20 cellular contexts compared by ENCODE assay signal in the genomic region with DNA sequence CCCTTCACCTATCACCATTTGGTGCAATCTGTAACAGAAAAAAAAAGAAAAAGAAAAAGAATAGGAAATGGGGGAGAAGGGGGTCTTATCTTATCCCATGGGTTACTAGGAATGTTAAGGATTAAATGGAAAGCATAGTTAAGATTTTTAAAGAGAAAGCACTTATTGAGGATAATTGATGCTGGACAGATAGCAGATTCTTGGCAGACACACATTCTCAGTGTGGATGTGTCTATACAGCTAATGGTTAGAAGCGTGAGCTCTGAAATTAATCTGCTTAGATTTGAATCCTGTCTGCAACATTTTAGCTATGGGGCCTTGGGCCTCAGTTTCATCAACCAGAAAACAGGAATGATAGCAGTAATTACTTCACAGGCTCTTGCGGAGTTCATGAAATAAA.
DNase-seq lines count a peak whose midpoint lies in the region; ATAC-seq and TF ChIP-seq lines count a peak whose summit lies in the region.
"Had no signal": no experiment of that assay in that cellular context is flagged by ENCODE, and none has a peak within 500 bp of the region (broad histone marks: within the 10 kb centered on the region; RNA-seq: fewer than 3 reads in every experiment).

No MANE protein-coding gene starts in this region.

- no peak for DNase-seq in activated naive CD4-positive, alpha-beta T cell treated with anti-CD3 and anti-CD28 coated beads, Interleukin-2, amount 10 ng/mL, durations not matched to agents 7 days and 5 days
- DNase-seq in activated naive CD4-positive, alpha-beta T cell treated with anti-CD3 and anti-CD28 coated beads, Interleukin-2, amount 50 U/mL, for 72 hours (ENCODE audit: low spot score in 2 of 2): no peak
- DNase-seq in T-helper 17 cell (no peak), endothelial cell (ENCODE audit: low spot score) (no peak), nephron progenitor cell (no peak), DMS53 (lab: John Stamatoyannopoulos, UW) (no peak)
- DNase-seq: activated CD4-positive, alpha-beta T cell treated with anti-CD3 and anti-CD28 coated beads, Interleukin-2, amount 50 U/mL, for 1 hour; activated naive CD4-positive, alpha-beta T cell treated with anti-CD3 and anti-CD28 coated beads, Interleukin-2, amount 50 U/mL, for 16 hours; H7; NCI-H1105; NCI-H1930; NCI-H524; occipital lobe; PC-3 had no signal

- peaks cover 18% of the 10 kb centered on the region for H3K36me3 Mint-ChIP-seq in activated naive CD4-positive, alpha-beta T cell treated with anti-CD3 and anti-CD28 coated beads, Interleukin-2, amount 10 ng/mL, durations not matched to agents 7 days and 5 days
- peaks cover 0 to 4% of the 10 kb centered on the region in 2 donors for H3K36me3 Mint-ChIP-seq in activated naive CD4-positive, alpha-beta T cell treated with anti-CD3 and anti-CD28 coated beads, Interleukin-2, amount 50 U/mL, for 72 hours
- H3K36me3 Mint-ChIP-seq in T-helper 17 cell (ENCODE audit: low read depth): peaks cover 2% of the 10 kb centered on the region
- H3K36me3 Mint-ChIP-seq in endothelial cell (ENCODE audit: low read depth, unreplicated experiment): peaks cover 6% of the 10 kb centered on the region
- peaks cover 29% of the 10 kb centered on the region for H3K36me3 Mint-ChIP-seq in nephron progenitor cell (ENCODE audit: low read depth)

- ATAC-seq in activated naive CD4-positive, alpha-beta T cell treated with anti-CD3 and anti-CD28 coated beads, Interleukin-2, amount 50 U/mL, for 72 hours: no peak
- ATAC-seq in T-helper 17 cell (no peak), GM21515 (IDR thresholded peaks at IDR 0.05; ENCODE audit: unreplicated experiment) (no peak), HG03108 (IDR thresholded peaks at IDR 0.05; ENCODE audit: unreplicated experiment) (no peak)
- ATAC-seq: K562, PC-3, Right ventricle myocardium inferior had no signal

- H3K9me3 ChIP-seq in T-helper 17 cell (ENCODE audit: control insufficient read depth, low read length, poor library complexity, severe bottlenecking): no peaks in the 10 kb centered on the region
- H3K9me3 ChIP-seq: vagina had no signal

- peak overlapping the region; percentile 14 for H3K27ac Mint-ChIP-seq in activated naive CD4-positive, alpha-beta T cell treated with anti-CD3 and anti-CD28 coated beads, Interleukin-2, amount 10 ng/mL, durations not matched to agents 7 days and 5 days
- no peak overlapping the region for H3K27ac Mint-ChIP-seq in activated naive CD4-positive, alpha-beta T cell treated with anti-CD3 and anti-CD28 coated beads, Interleukin-2, amount 50 U/mL, for 72 hours
- H3K27ac Mint-ChIP-seq in T-helper 17 cell (peak overlapping the region; percentile 60), endothelial cell (ENCODE audit: unreplicated experiment) (peak overlapping the region; percentile 6), nephron progenitor cell (peak overlapping the region; percentile 75)
- H3K27ac Mint-ChIP-seq: stimulated activated naive CD8-positive, alpha-beta T cell treated with anti-CD3 and anti-CD28 coated beads, Interleukin-15, Interleukin-2, amounts not matched to agents 100 ng/mL and 50 ng/mL, for 24 hours had no signal

- H3K4me1 Mint-ChIP-seq in activated naive CD4-positive, alpha-beta T cell treated with anti-CD3 and anti-CD28 coated beads, Interleukin-2, amount 10 ng/mL, durations not matched to agents 7 days and 5 days: peaks cover 19% of the 10 kb centered on the region
- H3K4me1 Mint-ChIP-seq in T-helper 17 cell (peaks cover 32% of the 10 kb centered on the region), endothelial cell (ENCODE audit: unreplicated experiment) (peaks cover 74% of the 10 kb centered on the region), nephron progenitor cell (peaks cover 95% of the 10 kb centered on the region)

- H3K4me3 Mint-ChIP-seq in activated naive CD4-positive, alpha-beta T cell treated with anti-CD3 and anti-CD28 coated beads, Interleukin-2, amount 10 ng/mL, durations not matched to agents 7 days and 5 days: no peak overlapping the region
- H3K4me3 Mint-ChIP-seq in T-helper 17 cell (no peak overlapping the region), endothelial cell (ENCODE audit: unreplicated experiment) (no peak overlapping the region), nephron progenitor cell (no peak overlapping the region)
- H3K4me3 Mint-ChIP-seq: stimulated activated naive CD8-positive, alpha-beta T cell treated with anti-CD3 and anti-CD28 coated beads, Interleukin-15, Interleukin-2, amounts not matched to agents 100 ng/mL and 50 ng/mL, for 24 hours had no signal

- no peaks in the 10 kb centered on the region for H3K9me3 Mint-ChIP-seq in activated naive CD4-positive, alpha-beta T cell treated with anti-CD3 and anti-CD28 coated beads, Interleukin-2, amount 10 ng/mL, durations not matched to agents 7 days and 5 days
- no peaks in the 10 kb centered on the region for H3K9me3 Mint-ChIP-seq in activated naive CD4-positive, alpha-beta T cell treated with anti-CD3 and anti-CD28 coated beads, Interleukin-2, amount 50 U/mL, for 72 hours
- no peaks in the 10 kb centered on the region for H3K9me3 Mint-ChIP-seq in endothelial cell (ENCODE audit: unreplicated experiment)
- H3K9me3 Mint-ChIP-seq in nephron progenitor cell: no peaks in the 10 kb centered on the region
- H3K9me3 Mint-ChIP-seq: stimulated activated naive CD8-positive, alpha-beta T cell treated with anti-CD3 and anti-CD28 coated beads, Interleukin-15, Interleukin-2, amounts not matched to agents 100 ng/mL and 50 ng/mL, for 24 hours had no signal

- TF ChIP-seq CTCF in endothelial cell (IDR thresholded peaks at IDR 0.05; ENCODE audit: unreplicated experiment) (no peak), nephron progenitor cell (IDR thresholded peaks at IDR 0.05) (no peak)

- CTCF ChIA-PET in activated naive CD4-positive, alpha-beta T cell treated with anti-CD3 and anti-CD28 coated beads, Interleukin-2, amount 10 ng/mL, durations not matched to agents 7 days and 5 days (lab: Charles Lee): no interaction called here

- no peaks in the 10 kb centered on the region for H3K27me3 Mint-ChIP-seq in activated naive CD4-positive, alpha-beta T cell treated with anti-CD3 and anti-CD28 coated beads, Interleukin-2, amount 10 ng/mL, durations not matched to agents 7 days and 5 days
- H3K27me3 Mint-ChIP-seq in T-helper 17 cell: no peaks in the 10 kb centered on the region
- H3K27me3 Mint-ChIP-seq in endothelial cell (ENCODE audit: unreplicated experiment): peaks cover 4% of the 10 kb centered on the region
- H3K27me3 Mint-ChIP-seq in nephron progenitor cell (ENCODE audit: low read depth, poor library complexity): no peaks in the 10 kb centered on the region
- H3K27me3 Mint-ChIP-seq: stimulated activated naive CD8-positive, alpha-beta T cell treated with anti-CD3 and anti-CD28 coated beads, Interleukin-15, Interleukin-2, amounts not matched to agents 100 ng/mL and 50 ng/mL, for 24 hours had no signal

Comparison
In these comparisons a context has a peak if more than half of its experiments do, and no peak if none do; other contexts are left out.
1. H3K27ac Mint-ChIP-seq: peak in activated naive CD4-positive, alpha-beta T cell treated with anti-CD3 and anti-CD28 coated beads, Interleukin-2, amount 10 ng/mL, durations not matched to agents 7 days and 5 days (single experiment), T-helper 17 cell (single experiment), endothelial cell (single experiment) and nephron progenitor cell (single experiment); none in activated naive CD4-positive, alpha-beta T cell treated with anti-CD3 and anti-CD28 coated beads, Interleukin-2, amount 50 U/mL, for 72 hours (0 of 2).